23 cellular contexts compared by ENCODE assay signal in genomic region chr5:146248536-146248935, GRCh38. TPM values are rescaled to one million over a fixed set of nuclear protein-coding genes. Genes with fewer than 3 reads are reported as not detected.
DNase-seq lines count a peak whose midpoint lies in the region; ATAC-seq, FAIRE-seq and TF ChIP-seq lines count a peak whose summit lies in the region.
"Had no signal": no experiment of that assay in that cellular context is flagged by ENCODE, and none has a peak within 500 bp of the region (broad histone marks: within the 10 kb centered on the region; RNA-seq: fewer than 3 reads in every experiment).

No MANE protein-coding gene starts in this region.

- no peak for TF ChIP-seq CTCF in SU-DHL-6 (IDR thresholded peaks at IDR 0.05; ENCODE audit: insufficient read depth, low read length, poor library complexity, severe bottlenecking)

- H3K9me3 ChIP-seq in Karpas-422 (ENCODE audit: low read length) (no peaks in the 10 kb centered on the region), SU-DHL-6 (ENCODE audit: insufficient read depth, low read length) (no peaks in the 10 kb centered on the region)
- H3K9me3 ChIP-seq: A549; BLaER1 treated with 17β-estradiol and CSF1 and Interleukin-3, amounts not matched to agents 10 nM and 100 nM; Caco-2 had no signal

- H3K27me3 ChIP-seq in Karpas-422 (ENCODE audit: low read length) (no peaks in the 10 kb centered on the region), SU-DHL-6 (ENCODE audit: low read length) (no peaks in the 10 kb centered on the region)
- H3K27me3 ChIP-seq: BLaER1 treated with 17β-estradiol and CSF1 and Interleukin-3, amounts not matched to agents 10 nM and 100 nM had no signal

- H3K4me3 ChIP-seq in Karpas-422 (ENCODE audit: low read length): no peak overlapping the region
- H3K4me3 ChIP-seq in SU-DHL-6 (ENCODE audit: insufficient read depth, low read length, poor library complexity, severe bottlenecking): no peak overlapping the region
- H3K4me3 ChIP-seq: A549; BLaER1 treated with 17β-estradiol and CSF1 and Interleukin-3, amounts not matched to agents 10 nM and 100 nM had no signal

- no peak for ATAC-seq in stimulated activated naive B cell treated with anti-CD40 and anti-IgM and Interleukin-4, amounts not matched to agents 10 μg/mL and 1 μg/mL and 100 μg/mL, for 72 hours (replicated peaks)
- no peak for ATAC-seq in HG02623 (IDR thresholded peaks at IDR 0.05; ENCODE audit: unreplicated experiment)
- ATAC-seq: A549; CD8-positive, alpha-beta T cell had no signal

- no peak overlapping the region for H2AFZ ChIP-seq in Karpas-422 (ENCODE audit: low read length)
- H2AFZ ChIP-seq in SU-DHL-6 (ENCODE audit: low read depth, low read length, severe bottlenecking): no peak overlapping the region

- FAIRE-seq in GM12891 (lab: Jason Lieb, UNC): peak; percentile 9
- FAIRE-seq: A549, D721Med, GM12892, GM18507, GM19239 had no signal

- H3K9me2 ChIP-seq in Karpas-422 (replicated peaks; ENCODE audit: insufficient read depth, low read length) (no peaks in the 10 kb centered on the region), SU-DHL-6 (replicated peaks; ENCODE audit: insufficient read depth, low read length) (no peaks in the 10 kb centered on the region)

- H3K27ac ChIP-seq in Karpas-422 (ENCODE audit: low read length) (peak overlapping the region; percentile 95), SU-DHL-6 (ENCODE audit: low read depth, low read length) (peak overlapping the region; percentile 61)
- H3K27ac ChIP-seq: 22Rv1; A549; BLaER1 treated with 17β-estradiol and CSF1 and Interleukin-3, amounts not matched to agents 10 nM and 100 nM; C4-2B had no signal

- TF ChIP-seq POLR2A in GM12891 (IDR thresholded peaks at IDR 0.05; ENCODE audit: low read depth, low read length): no peak

- no peak for DNase-seq in GM12891 (ENCODE audit: insufficient read length, low spot score)
- DNase-seq in Karpas-422: peak; percentile 95
- DNase-seq in left kidney (ENCODE audit: low read depth, low spot score): peak; percentile 66
- DNase-seq in stimulated activated naive B cell treated with anti-CD40 and anti-IgM and Interleukin-4, amounts not matched to agents 10 μg/mL and 1 μg/mL and 100 μg/mL, for 72 hours: no peak
- DNase-seq in stimulated activated naive CD4-positive, alpha-beta T cell (lab: John Stamatoyannopoulos, UW): no peak
- DNase-seq: AML-193; Caco-2; Calu3; CD4-positive, alpha-beta T cell; CD8-positive, alpha-beta T cell; DMS79 treated with DMSO at 0.1 percent for 48 hours; GF-D8 had no signal

- no peak overlapping the region for H3K27ac Mint-ChIP-seq in stimulated activated naive B cell treated with anti-CD40 and anti-IgM and Interleukin-4, amounts not matched to agents 10 μg/mL and 1 μg/mL and 100 μg/mL, for 72 hours
- H3K27ac Mint-ChIP-seq: B cell; CD4-positive, alpha-beta T cell; CD8-positive, alpha-beta T cell had no signal

- peaks cover 8% of the 10 kb centered on the region; the same call in 1 of the 2 replicates for H4K20me1 ChIP-seq in Karpas-422 (ENCODE audit: insufficient read depth, low read depth, low read length)
- H4K20me1 ChIP-seq in SU-DHL-6 (ENCODE audit: low read depth, low read length): no peaks in the 10 kb centered on the region

- H3K36me3 Mint-ChIP-seq in stimulated activated naive B cell treated with anti-CD40 and anti-IgM and Interleukin-4, amounts not matched to agents 10 μg/mL and 1 μg/mL and 100 μg/mL, for 72 hours: peaks cover 32 to 45% of the 10 kb centered on the region in 2 donors

- H3K4me3 Mint-ChIP-seq in stimulated activated naive B cell treated with anti-CD40 and anti-IgM and Interleukin-4, amounts not matched to agents 10 μg/mL and 1 μg/mL and 100 μg/mL, for 72 hours: no peak overlapping the region
- H3K4me3 Mint-ChIP-seq: B cell; CD4-positive, alpha-beta T cell; CD8-positive, alpha-beta T cell had no signal

- H3K27me3 Mint-ChIP-seq in stimulated activated naive B cell treated with anti-CD40 and anti-IgM and Interleukin-4, amounts not matched to agents 10 μg/mL and 1 μg/mL and 100 μg/mL, for 72 hours: no peaks in the 10 kb centered on the region
- H3K27me3 Mint-ChIP-seq: B cell; CD4-positive, alpha-beta T cell had no signal

- H3K79me2 ChIP-seq in Karpas-422 (ENCODE audit: low read length): peaks cover 65% of the 10 kb centered on the region
- peaks cover 13% of the 10 kb centered on the region for H3K79me2 ChIP-seq in SU-DHL-6 (ENCODE audit: insufficient read depth, low read length)

- peaks cover 2 to 25% of the 10 kb centered on the region in 2 donors for H3K4me1 Mint-ChIP-seq in stimulated activated naive B cell treated with anti-CD40 and anti-IgM and Interleukin-4, amounts not matched to agents 10 μg/mL and 1 μg/mL and 100 μg/mL, for 72 hours

- H3K4me1 ChIP-seq in Karpas-422 (ENCODE audit: low read length): peaks cover 76% of the 10 kb centered on the region
- H3K4me1 ChIP-seq: A549, Caco-2 had no signal

- no peak overlapping the region for H3K9ac ChIP-seq in Karpas-422 (ENCODE audit: low read length)
- H3K9ac ChIP-seq in SU-DHL-6 (ENCODE audit: low read length): 0 out of 2 replicates have a peak overlapping the region, but pooled peaks have one; percentile 11
- H3K9ac ChIP-seq: BLaER1 treated with 17β-estradiol and CSF1 and Interleukin-3, amounts not matched to agents 10 nM and 100 nM had no signal

- H3K9me3 Mint-ChIP-seq in stimulated activated naive B cell treated with anti-CD40 and anti-IgM and Interleukin-4, amounts not matched to agents 10 μg/mL and 1 μg/mL and 100 μg/mL, for 72 hours: no peaks in the 10 kb centered on the region
- H3K9me3 Mint-ChIP-seq: CD4-positive, alpha-beta T cell; CD8-positive, alpha-beta T cell had no signal

- H3F3A ChIP-seq in SU-DHL-6 (ENCODE audit: insufficient read depth): peaks cover 15% of the 10 kb centered on the region

- H3K36me3 ChIP-seq in Karpas-422 (ENCODE audit: insufficient read depth, low read length): peaks cover 20% of the 10 kb centered on the region; the same call in 1 of the 2 replicates
- peaks cover 9% of the 10 kb centered on the region; the same call in 1 of the 2 replicates for H3K36me3 ChIP-seq in SU-DHL-6 (ENCODE audit: low read length)

- H3K4me2 ChIP-seq in Karpas-422 (ENCODE audit: low read depth, low read length, poor library complexity, severe bottlenecking): peak overlapping the region; percentile 67
- H3K4me2 ChIP-seq in SU-DHL-6 (ENCODE audit: low read depth, low read length, poor library complexity, severe bottlenecking): peak overlapping the region; percentile 32
- H3K4me2 ChIP-seq: A549; BLaER1 treated with 17β-estradiol and CSF1 and Interleukin-3, amounts not matched to agents 10 nM and 100 nM had no signal

TF ChIP-seq in GM12891, 5 proteins besides CTCF, POLR2A, EP300 and RAD21:
- TF ChIP-seq TAF1 (IDR thresholded peaks at IDR 0.05; ENCODE audit: low read depth, low read length): no peak
- no peak for TF ChIP-seq POLR2AphosphoS5 (IDR thresholded peaks at IDR 0.05; ENCODE audit: low read depth, low read length)
- TF ChIP-seq PAX5 (IDR thresholded peaks at IDR 0.05; ENCODE audit: insufficient read depth, low read length, severe bottlenecking): no peak
- TF ChIP-seq POU2F2 (IDR thresholded peaks at IDR 0.05; ENCODE audit: low read depth, low read length): no peak
- no peak for TF ChIP-seq SPI1 (IDR thresholded peaks at IDR 0.05; ENCODE audit: low read depth, low read length)

RNA-seq across cellular contexts. Expression of gene RBM27, which starts 45.1 kb away (rescaled TPM):
- 8.0 TPM for polyA plus RNA-seq in GM12891 (2012; ENCODE audit: low read depth, missing spikeins)
- total RNA-seq in Karpas-422 (2014; rRNA removed; shearing (Covaris generic); ENCODE audit: low replicate concordance): 14.8 and 24.8 TPM in 2 replicates

Comparison
In these comparisons a context has a peak if more than half of its experiments do, and no peak if none do; other contexts are left out.
1. DNase-seq: peak in Karpas-422 (single experiment) and left kidney (single experiment); none in GM12891 (single experiment), stimulated activated naive B cell treated with anti-CD40 and anti-IgM and Interleukin-4, amounts not matched to agents 10 μg/mL and 1 μg/mL and 100 μg/mL, for 72 hours (single experiment) and stimulated activated naive CD4-positive, alpha-beta T cell (0 of 6).